In the genomic region with DNA sequence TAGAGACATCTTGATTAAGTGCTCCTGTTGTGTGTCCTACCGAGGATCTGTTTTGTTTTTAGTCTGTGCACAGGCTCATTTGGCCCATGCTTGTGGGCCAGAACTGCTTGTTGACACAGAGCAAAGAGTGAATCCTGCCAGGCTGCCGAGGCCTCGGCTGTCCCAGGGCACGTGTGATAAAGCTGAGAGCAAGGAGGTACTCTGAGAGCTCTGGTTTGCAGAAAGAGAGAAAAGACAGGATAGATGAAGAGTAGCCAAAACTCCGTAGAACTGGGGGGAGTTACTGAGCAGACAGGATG, we compare ENCODE assay signal across 1 cellular context.
TF ChIP-seq lines count a peak whose summit lies in the region.

No MANE protein-coding gene starts in this region.

TF ChIP-seq in HepG2, 621 proteins besides CTCF, POLR2A, EP300 and RAD21 (continued from another document):
- peak; percentile 64 for TF ChIP-seq ZNF687 (CRISPR knock-in tag; IDR thresholded peaks at IDR 0.05)
- no peak for TF ChIP-seq FOXA1 (IDR thresholded peaks at IDR 0.05)
- peak; percentile 68 for TF ChIP-seq FOXA1 (CRISPR knock-in tag; IDR thresholded peaks at IDR 0.05)
- TF ChIP-seq ZFY (CRISPR knock-in tag; IDR thresholded peaks at IDR 0.05) = 0 out of 2 replicates have a peak, but pooled peaks have one; percentile 20
- peak; percentile 52; the same call in 1 of the 2 replicates for TF ChIP-seq TFDP1 (CRISPR knock-in tag; IDR thresholded peaks at IDR 0.05; ENCODE audit: borderline replicate concordance)
- TF ChIP-seq ZNF572 (CRISPR knock-in tag; IDR thresholded peaks at IDR 0.05) = 0 out of 2 replicates have a peak, but pooled peaks have one; percentile 25
- no peak for TF ChIP-seq NCOR1 (IDR thresholded peaks at IDR 0.05; ENCODE audit: borderline replicate concordance, low read length)
- no peak for TF ChIP-seq MTA3 (CRISPR knock-in tag; IDR thresholded peaks at IDR 0.05)
- TF ChIP-seq, protein P1, sequence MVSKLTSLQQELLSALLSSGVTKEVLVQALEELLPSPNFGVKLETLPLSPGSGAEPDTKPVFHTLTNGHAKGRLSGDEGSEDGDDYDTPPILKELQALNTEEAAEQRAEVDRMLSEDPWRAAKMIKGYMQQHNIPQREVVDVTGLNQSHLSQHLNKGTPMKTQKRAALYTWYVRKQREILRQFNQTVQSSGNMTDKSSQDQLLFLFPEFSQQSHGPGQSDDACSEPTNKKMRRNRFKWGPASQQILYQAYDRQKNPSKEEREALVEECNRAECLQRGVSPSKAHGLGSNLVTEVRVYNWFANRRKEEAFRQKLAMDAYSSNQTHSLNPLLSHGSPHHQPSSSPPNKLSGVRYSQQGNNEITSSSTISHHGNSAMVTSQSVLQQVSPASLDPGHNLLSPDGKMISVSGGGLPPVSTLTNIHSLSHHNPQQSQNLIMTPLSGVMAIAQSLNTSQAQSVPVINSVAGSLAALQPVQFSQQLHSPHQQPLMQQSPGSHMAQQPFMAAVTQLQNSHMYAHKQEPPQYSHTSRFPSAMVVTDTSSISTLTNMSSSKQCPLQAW (CRISPR knock-in tag; IDR thresholded peaks at IDR 0.05) = 0 out of 2 replicates have a peak, but pooled peaks have one; percentile 21
- no peak for TF ChIP-seq CREB3 (CRISPR knock-in tag; IDR thresholded peaks at IDR 0.05)
- TF ChIP-seq FOXA3 (CRISPR knock-in tag; IDR thresholded peaks at IDR 0.05) = peak; percentile 76
TF ChIP-seq in HepG2: peak in this region for 8.
